Comparison of ENCODE assay signal across 8 cellular contexts in the genomic region with DNA sequence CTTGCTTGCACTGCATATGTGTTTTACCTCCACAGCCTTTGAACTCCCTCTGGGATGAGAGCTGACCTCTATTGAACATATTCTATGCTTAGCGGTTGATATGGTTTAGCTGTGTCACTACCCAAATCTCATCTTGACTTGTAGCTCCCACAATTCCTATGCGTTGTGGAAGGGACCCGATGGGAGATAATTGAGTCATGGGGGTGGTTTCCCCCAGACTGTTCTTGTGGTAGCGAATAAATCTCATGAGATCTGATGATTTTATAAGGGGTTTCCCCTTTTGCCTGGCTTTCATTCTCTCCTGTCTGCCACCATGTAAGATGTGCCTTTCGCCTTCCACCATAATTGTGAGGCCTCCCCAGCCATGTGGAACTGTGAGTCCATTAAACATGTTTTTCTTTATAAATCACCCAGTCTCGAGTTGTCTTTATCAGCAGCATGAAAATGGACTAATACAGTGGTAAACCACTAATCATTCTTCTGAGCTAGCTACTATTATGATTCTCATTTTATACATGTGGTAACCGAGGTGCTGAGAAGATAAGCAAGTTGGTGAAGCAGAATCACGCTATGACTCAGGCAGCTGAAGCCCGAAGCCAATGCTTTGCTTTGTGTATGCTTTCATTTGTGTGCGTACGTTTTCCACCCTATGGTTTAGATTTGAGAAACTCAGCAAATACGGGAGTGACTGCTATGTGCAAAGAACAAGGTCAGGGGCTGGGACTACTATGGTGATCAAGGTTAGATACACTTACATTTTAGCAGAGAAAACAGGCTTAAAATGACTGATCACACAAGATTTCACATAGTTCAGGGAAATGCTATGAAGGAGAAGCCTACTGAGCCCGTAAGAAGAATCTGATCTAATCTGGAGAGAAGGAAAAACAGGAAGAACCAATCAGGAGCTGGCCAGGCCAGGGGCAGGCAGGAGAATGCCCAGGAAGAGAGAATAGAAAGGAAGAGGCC.
A peak's percentile ranks its signal among the peaks of the same experiment; 100 is the strongest.
DNase-seq lines count a peak whose midpoint lies in the region; ATAC-seq and TF ChIP-seq lines count a peak whose summit lies in the region.

No MANE protein-coding gene starts in this region.

- no peak overlapping the region for H3K4me3 ChIP-seq in fibroblast of the aortic adventitia (ENCODE audit: low read depth, low read length)

- peak; percentile 97 for ATAC-seq in GM18858 (IDR thresholded peaks at IDR 0.05; ENCODE audit: unreplicated experiment)
- ATAC-seq in HG02840 (IDR thresholded peaks at IDR 0.05; ENCODE audit: low FRiP score, unreplicated experiment), result peak; percentile 95
- peak; percentile 93 for ATAC-seq in activated CD4-positive, CD25-positive, alpha-beta regulatory T cell treated with anti-CD3 and anti-CD28 coated beads, Interleukin-2, amount 50 U/mL, for 24 hours
- ATAC-seq in stimulated activated effector memory CD8-positive, alpha-beta T cell treated with anti-CD3 and anti-CD28 coated beads, Interleukin-12 subunit alpha, Interleukin-12 subunit beta, amount 100 ng/mL, for 72 hours, result peak; percentile 95

- peaks cover 38% of the 10 kb centered on the region for H3K4me1 Mint-ChIP-seq in stimulated activated effector memory CD8-positive, alpha-beta T cell treated with anti-CD3 and anti-CD28 coated beads, Interleukin-12 subunit alpha, Interleukin-12 subunit beta, amount 100 ng/mL, for 72 hours

- peak overlapping the region; percentile 97 for H3K27ac Mint-ChIP-seq in stimulated activated effector memory CD8-positive, alpha-beta T cell treated with anti-CD3 and anti-CD28 coated beads, Interleukin-12 subunit alpha, Interleukin-12 subunit beta, amount 100 ng/mL, for 72 hours

- H3K4me3 Mint-ChIP-seq in stimulated activated effector memory CD8-positive, alpha-beta T cell treated with anti-CD3 and anti-CD28 coated beads, Interleukin-12 subunit alpha, Interleukin-12 subunit beta, amount 100 ng/mL, for 72 hours, result peak overlapping the region; percentile 72

- DNase-seq in fibroblast of the aortic adventitia (ENCODE audit: low read depth), result peak; percentile 77
- peak; percentile 26 to 81 for DNase-seq in stimulated activated effector memory CD8-positive, alpha-beta T cell treated with anti-CD3 and anti-CD28 coated beads, Interleukin-12 subunit alpha, Interleukin-12 subunit beta, amount 100 ng/mL, for 72 hours (ENCODE audit: low spot score in 2 of 2)
- no peak for DNase-seq in cerebellum (ENCODE audit: low spot score)
- DNase-seq in NCI-H748 treated with DMSO at 0.1 percent for 48 hours (lab: John Stamatoyannopoulos, UW), result no peak
- no peak for DNase-seq in NK-92 treated with Interleukin-12 subunit alpha and Interleukin-12 subunit beta, amount 100 ng/mL, for 24 hours (lab: John Stamatoyannopoulos, UW)

- H3K9me3 Mint-ChIP-seq in stimulated activated effector memory CD8-positive, alpha-beta T cell treated with anti-CD3 and anti-CD28 coated beads, Interleukin-12 subunit alpha, Interleukin-12 subunit beta, amount 100 ng/mL, for 72 hours, result no peaks in the 10 kb centered on the region

- H3K36me3 Mint-ChIP-seq in stimulated activated effector memory CD8-positive, alpha-beta T cell treated with anti-CD3 and anti-CD28 coated beads, Interleukin-12 subunit alpha, Interleukin-12 subunit beta, amount 100 ng/mL, for 72 hours, result peaks cover 55% of the 10 kb centered on the region

- TF ChIP-seq CTCF in fibroblast of the aortic adventitia (IDR thresholded peaks at IDR 0.05; ENCODE audit: insufficient read depth, low read length), result no peak

Comparison
In these comparisons a context has a peak if more than half of its experiments do, and no peak if none do; other contexts are left out.
1. DNase-seq: peak in fibroblast of the aortic adventitia (single experiment) and stimulated activated effector memory CD8-positive, alpha-beta T cell treated with anti-CD3 and anti-CD28 coated beads, Interleukin-12 subunit alpha, Interleukin-12 subunit beta, amount 100 ng/mL, for 72 hours (2 of 2); none in cerebellum (single experiment), NCI-H748 treated with DMSO at 0.1 percent for 48 hours (single experiment) and NK-92 treated with Interleukin-12 subunit alpha and Interleukin-12 subunit beta, amount 100 ng/mL, for 24 hours (single experiment).
2. Peak in every context shown above with its lines, with median percentiles within 50 percentile points of each other: ATAC-seq.